ENCODE assay signal across 10 cellular contexts in the genomic region with DNA sequence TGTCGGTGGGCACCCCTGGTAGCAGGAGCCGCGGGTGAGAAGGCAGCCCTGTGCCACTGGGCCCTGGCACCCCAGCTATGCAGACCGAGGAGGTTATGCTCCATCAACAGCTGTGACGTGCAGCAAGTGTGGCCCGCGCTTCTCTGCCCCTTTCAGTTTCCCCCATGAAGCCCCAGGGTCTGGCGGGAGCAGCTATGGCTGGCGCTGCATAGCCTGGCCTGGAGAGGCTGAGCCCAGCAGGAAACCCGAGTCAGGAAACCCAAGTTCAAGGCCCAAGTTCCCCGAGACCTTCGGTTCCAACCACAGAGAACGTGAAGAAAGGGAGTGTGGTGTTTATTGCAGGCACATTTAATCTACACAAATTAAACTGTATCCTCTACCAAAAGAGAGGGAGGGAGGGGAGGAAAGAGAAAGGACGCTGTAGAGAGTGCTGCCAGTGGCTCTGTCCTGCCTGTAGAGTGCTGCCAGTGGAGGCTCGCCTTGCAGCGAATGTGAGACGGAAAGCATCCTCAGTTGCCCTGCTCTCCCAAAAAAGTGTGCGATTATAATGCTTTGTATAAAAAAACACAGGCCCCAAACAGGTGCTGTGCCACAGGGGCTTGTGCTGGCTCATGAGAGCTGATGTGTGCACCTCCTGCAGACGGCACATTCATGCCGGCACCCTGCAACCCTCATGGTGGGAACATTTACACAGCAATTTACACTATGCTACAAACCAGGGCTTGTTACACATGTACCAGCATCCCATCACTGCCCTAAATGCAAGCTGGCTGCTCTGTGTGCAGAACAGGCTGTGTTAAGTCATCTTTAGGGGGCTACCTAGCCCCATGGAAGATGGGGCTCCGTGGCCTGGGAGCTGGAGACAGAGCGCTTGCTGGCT. TPM values are rescaled to one million over a fixed set of nuclear protein-coding genes. Genes with fewer than 3 reads are reported as not detected.
DNase-seq lines count a peak whose midpoint lies in the region; ATAC-seq, FAIRE-seq and TF ChIP-seq lines count a peak whose summit lies in the region.
"Had no signal": no experiment of that assay in that cellular context is flagged by ENCODE, and none has a peak within 500 bp of the region (broad histone marks: within the 10 kb centered on the region; RNA-seq: fewer than 3 reads in every experiment).

No MANE protein-coding gene starts in this region.

- no peaks in the 10 kb centered on the region for H3K79me2 ChIP-seq in osteoblast (ENCODE audit: insufficient read depth, low read length)

- H3K9me3 ChIP-seq in small intestine (ENCODE audit: control insufficient read depth, low read depth), result no peaks in the 10 kb centered on the region
- no peaks in the 10 kb centered on the region for H3K9me3 ChIP-seq in osteoblast (ENCODE audit: low read depth, low read length)

- ATAC-seq in GM18867 (IDR thresholded peaks at IDR 0.05; ENCODE audit: unreplicated experiment) (peak; percentile 58), HG03039 (IDR thresholded peaks at IDR 0.05; ENCODE audit: unreplicated experiment) (no peak)

- H2AFZ ChIP-seq in osteoblast (ENCODE audit: low read length), result no peak overlapping the region

- H3K4me1 Mint-ChIP-seq in activated naive CD4-positive, alpha-beta T cell treated with anti-CD3 and anti-CD28 coated beads, Interleukin-2, amount 50 U/mL, for 24 hours, result peaks cover 37% of the 10 kb centered on the region
- H3K4me1 Mint-ChIP-seq in glutamatergic neuron (ENCODE audit: low read depth, unreplicated experiment), result no peaks in the 10 kb centered on the region

- no peaks in the 10 kb centered on the region for H3K9me3 Mint-ChIP-seq in activated naive CD4-positive, alpha-beta T cell treated with anti-CD3 and anti-CD28 coated beads, Interleukin-2, amount 50 U/mL, for 24 hours
- H3K9me3 Mint-ChIP-seq in glutamatergic neuron (ENCODE audit: unreplicated experiment), result no peaks in the 10 kb centered on the region

- no peaks in the 10 kb centered on the region for H3K36me3 ChIP-seq in small intestine (ENCODE audit: control insufficient read depth in 2 of 2, insufficient read depth in 2 of 2, low read length in 2 of 2)
- no peaks in the 10 kb centered on the region for H3K36me3 ChIP-seq in osteoblast (ENCODE audit: insufficient read depth, low read length)

- in situ Hi-C loops in KBM-7 (cut with MboI; ENCODE audit: low pct_unique_long_range_greater_than_20kb, low sequenced_read_pairs), result no loop called here

- H3K4me1 ChIP-seq in small intestine (ENCODE audit: control insufficient read depth in 2 of 2, insufficient read depth in 1 of 2, low read depth in 1 of 2, low read length in 1 of 2) (no peaks in the 10 kb centered on the region), osteoblast (ENCODE audit: insufficient read depth, low read length) (no peaks in the 10 kb centered on the region)

- DNase-seq in KBM-7, result peak; percentile 58
- peak; percentile 12 for DNase-seq in small intestine
- no peak for DNase-seq in osteoblast (ENCODE audit: insufficient read length, low spot score, missing footprints)
- DNase-seq in glutamatergic neuron, result no peak

- no peaks in the 10 kb centered on the region for H3K27me3 Mint-ChIP-seq in activated naive CD4-positive, alpha-beta T cell treated with anti-CD3 and anti-CD28 coated beads, Interleukin-2, amount 50 U/mL, for 24 hours
- H3K27me3 Mint-ChIP-seq in glutamatergic neuron (ENCODE audit: unreplicated experiment), result peaks cover 4% of the 10 kb centered on the region

- WGBS in small intestine, 3 donors, result 68 to 76% (median 73%) methylated on average over 22 of the region's 22 CpGs

- no peaks in the 10 kb centered on the region for H4K20me1 ChIP-seq in osteoblast (ENCODE audit: insufficient read depth, low read length)

- no peak overlapping the region for H3K27ac Mint-ChIP-seq in activated naive CD4-positive, alpha-beta T cell treated with anti-CD3 and anti-CD28 coated beads, Interleukin-2, amount 50 U/mL, for 24 hours
- no peak overlapping the region for H3K27ac Mint-ChIP-seq in glutamatergic neuron (ENCODE audit: unreplicated experiment)

- no peak overlapping the region for H3K4me3 ChIP-seq in small intestine (ENCODE audit: low read depth in 1 of 2, low read length in 2 of 2)
- no peak overlapping the region for H3K4me3 ChIP-seq in osteoblast (ENCODE audit: insufficient read depth, low read length)

- H3K4me3 Mint-ChIP-seq in activated naive CD4-positive, alpha-beta T cell treated with anti-CD3 and anti-CD28 coated beads, Interleukin-2, amount 50 U/mL, for 24 hours, result peak overlapping the region; percentile 39
- H3K4me3 Mint-ChIP-seq in glutamatergic neuron (ENCODE audit: unreplicated experiment), result no peak overlapping the region

- no peak overlapping the region for H3K4me2 ChIP-seq in osteoblast (ENCODE audit: insufficient read depth, low read length)
- H3K4me2 ChIP-seq: KMS-11 had no signal

- no peak for FAIRE-seq in small intestine (lab: Jason Lieb, UNC)

- no peaks in the 10 kb centered on the region for H3K36me3 Mint-ChIP-seq in activated naive CD4-positive, alpha-beta T cell treated with anti-CD3 and anti-CD28 coated beads, Interleukin-2, amount 50 U/mL, for 24 hours
- H3K36me3 Mint-ChIP-seq in glutamatergic neuron (ENCODE audit: unreplicated experiment), result no peaks in the 10 kb centered on the region

- H3K27me3 ChIP-seq in small intestine (ENCODE audit: control insufficient read depth in 2 of 2, insufficient read depth in 2 of 2, low read length in 2 of 2) (no peaks in the 10 kb centered on the region), osteoblast (ENCODE audit: insufficient read depth, low read length) (no peaks in the 10 kb centered on the region)

- no peak for TF ChIP-seq CTCF in osteoblast (IDR thresholded peaks at IDR 0.05; ENCODE audit: extremely low read depth, low read depth, low read length)
- no peak for TF ChIP-seq CTCF in glutamatergic neuron (IDR thresholded peaks at IDR 0.05; ENCODE audit: partially characterized antibody, unreplicated experiment)

- H3K27ac ChIP-seq in small intestine (ENCODE audit: low read depth in 1 of 2, low read length in 1 of 2) (no peak overlapping the region), osteoblast (ENCODE audit: low read depth, low read length) (no peak overlapping the region)
- H3K27ac ChIP-seq: KMS-11, VCaP had no signal

RNA-seq across cellular contexts. Expression of gene POP4, which starts 16.3 kb away (rescaled TPM):
- polyA plus RNA-seq in small intestine, result 100 to 1,000 TPM in 1 of 3 donors, 10 to 100 TPM in 2; 79.9 to 102 (median 81.6) TPM
- total RNA-seq in osteoblast, result 59.4 and 61.0 TPM in 2 replicates
- 37.9 TPM for total RNA-seq in glutamatergic neuron (ENCODE audit: unreplicated experiment)

RNA-seq across cellular contexts. Expression of gene PLEKHF1, which starts 42.8 kb away (rescaled TPM):
- 10 to 100 TPM in 2 of 3 donors, 1 to 10 TPM in 1; 2.2 to 12.2 (median 12.0) TPM for polyA plus RNA-seq in small intestine
- total RNA-seq in osteoblast (86.9 and 106 TPM in 2 replicates), glutamatergic neuron (ENCODE audit: unreplicated experiment) (0.96 TPM)
- polyA plus RNA-seq: neural cell had no signal

Comparison
In these comparisons a context has a peak if more than half of its experiments do, and no peak if none do; other contexts are left out.
1. DNase-seq: peak in KBM-7 (single experiment) and small intestine (single experiment); none in osteoblast (single experiment) and glutamatergic neuron (single experiment).
2. RNA of gene PLEKHF1, which starts 42.8 kb away (total RNA-seq): 86.9 to 106 TPM in osteoblast; 0.96 TPM in glutamatergic neuron (single experiment); every median in the first group is over 10 times any median in the second.